Comparison of ENCODE assay signal across 19 cellular contexts in genomic region chrX:47178337-47178736, GRCh38. TPM values are rescaled to one million over a fixed set of nuclear protein-coding genes. Genes with fewer than 3 reads are reported as not detected.
DNase-seq lines count a peak whose midpoint lies in the region; ATAC-seq and FAIRE-seq lines count a peak whose summit lies in the region.
"Had no signal": no experiment of that assay in that cellular context is flagged by ENCODE, and none has a peak within 500 bp of the region (broad histone marks: within the 10 kb centered on the region; RNA-seq: fewer than 3 reads in every experiment).

No MANE protein-coding gene starts in this region.

- no peak for DNase-seq in stimulated activated naive CD8-positive, alpha-beta T cell treated with anti-CD3 and anti-CD28 coated beads, Interleukin-15, amount 100 ng/mL, for 72 hours
- DNase-seq in stimulated activated naive CD8-positive, alpha-beta T cell treated with anti-CD3 and anti-CD28 coated beads, Interleukin-15, Interleukin-2, amounts not matched to agents 100 U/mL and 50 U/mL, for 24 hours: no peak
- DNase-seq in effector memory CD8-positive, alpha-beta T cell: no peak
- DNase-seq in posterior vena cava (ENCODE audit: low spot score): peak; percentile 12
- DNase-seq in small intestine: no peak
- no peak for DNase-seq in NCI-H1105 (lab: John Stamatoyannopoulos, UW)
- DNase-seq: ACHN; CD4-positive, CD25-positive, alpha-beta regulatory T cell; DMS79 treated with DMSO at 0.1 percent for 48 hours; HCEC 1CT; NCI-H146; NCI-H2107; NCI-H226; NCI-H526 treated with DMSO at 0.1 percent for 48 hours; OCI-M1; RPMI8226 had no signal

- FAIRE-seq in small intestine (lab: Jason Lieb, UNC): no peak
- FAIRE-seq: G401.6, HTR-8/SVneo had no signal

- H3K4me1 ChIP-seq in small intestine (ENCODE audit: control insufficient read depth in 2 of 2, insufficient read depth in 1 of 2, low read depth in 1 of 2, low read length in 1 of 2): no peaks in the 10 kb centered on the region

- H3K4me1 Mint-ChIP-seq in stimulated activated naive CD8-positive, alpha-beta T cell treated with anti-CD3 and anti-CD28 coated beads, Interleukin-15, amount 100 ng/mL, for 72 hours: no peaks in the 10 kb centered on the region
- H3K4me1 Mint-ChIP-seq in effector memory CD8-positive, alpha-beta T cell (ENCODE audit: low read depth in 2 of 2): no peaks in the 10 kb centered on the region
- H3K4me1 Mint-ChIP-seq: CD4-positive, CD25-positive, alpha-beta regulatory T cell had no signal

- peaks cover 6 to 13% of the 10 kb centered on the region in 2 donors for H3K36me3 ChIP-seq in small intestine (ENCODE audit: control insufficient read depth in 2 of 2, insufficient read depth in 2 of 2, low read length in 2 of 2)

- no peaks in the 10 kb centered on the region for H3K27me3 Mint-ChIP-seq in stimulated activated naive CD8-positive, alpha-beta T cell treated with anti-CD3 and anti-CD28 coated beads, Interleukin-15, amount 100 ng/mL, for 72 hours
- no peaks in the 10 kb centered on the region for H3K27me3 Mint-ChIP-seq in effector memory CD8-positive, alpha-beta T cell
- H3K27me3 Mint-ChIP-seq: CD4-positive, CD25-positive, alpha-beta regulatory T cell had no signal

- peaks cover 55% of the 10 kb centered on the region for H3K36me3 Mint-ChIP-seq in effector memory CD8-positive, alpha-beta T cell (ENCODE audit: insufficient read depth)

- intact Hi-C loops in posterior vena cava (cut with DNase I): no loop called here

- no peaks in the 10 kb centered on the region for H3K9me3 ChIP-seq in small intestine (ENCODE audit: control insufficient read depth, low read depth)

- H3K27ac ChIP-seq in small intestine (ENCODE audit: low read depth in 1 of 2, low read length in 1 of 2): no peak overlapping the region

- no peaks in the 10 kb centered on the region for H3K27me3 ChIP-seq in small intestine (ENCODE audit: control insufficient read depth in 2 of 2, insufficient read depth in 2 of 2, low read length in 2 of 2)

- no peak for ATAC-seq in stimulated activated naive CD8-positive, alpha-beta T cell treated with anti-CD3 and anti-CD28 coated beads, Interleukin-15, amount 100 ng/mL, for 72 hours
- ATAC-seq in stimulated activated naive CD8-positive, alpha-beta T cell treated with anti-CD3 and anti-CD28 coated beads, Interleukin-15, Interleukin-2, amounts not matched to agents 100 U/mL and 50 U/mL, for 24 hours: no peak
- no peak for ATAC-seq in effector memory CD8-positive, alpha-beta T cell (replicated peaks)
- ATAC-seq in HG03139 (IDR thresholded peaks at IDR 0.05; ENCODE audit: unreplicated experiment): no peak

- H3K9me3 Mint-ChIP-seq in stimulated activated naive CD8-positive, alpha-beta T cell treated with anti-CD3 and anti-CD28 coated beads, Interleukin-15, amount 100 ng/mL, for 72 hours: no peaks in the 10 kb centered on the region
- H3K9me3 Mint-ChIP-seq in effector memory CD8-positive, alpha-beta T cell: no peaks in the 10 kb centered on the region

- peak overlapping the region; percentile 33 to 38 for H3K27ac Mint-ChIP-seq in stimulated activated naive CD8-positive, alpha-beta T cell treated with anti-CD3 and anti-CD28 coated beads, Interleukin-15, amount 100 ng/mL, for 72 hours
- peak overlapping the region; percentile 82 to 87 for H3K27ac Mint-ChIP-seq in effector memory CD8-positive, alpha-beta T cell

- H3K4me3 ChIP-seq in small intestine (ENCODE audit: low read depth in 1 of 2, low read length in 2 of 2): no peak overlapping the region

- 87 to 98% (median 91%) methylated on average over 5 of the region's 5 CpGs for WGBS in small intestine, 3 donors

- H3K4me3 Mint-ChIP-seq in stimulated activated naive CD8-positive, alpha-beta T cell treated with anti-CD3 and anti-CD28 coated beads, Interleukin-15, amount 100 ng/mL, for 72 hours: no peak overlapping the region
- H3K4me3 Mint-ChIP-seq in effector memory CD8-positive, alpha-beta T cell: no peak overlapping the region
- H3K4me3 Mint-ChIP-seq: CD4-positive, CD25-positive, alpha-beta regulatory T cell had no signal

RNA-seq across cellular contexts. Expression of gene UBA1, which starts 15.3 kb away (rescaled TPM):
- 100 to 1,000 TPM; 151 to 179 TPM for total RNA-seq in posterior vena cava
- polyA plus RNA-seq in small intestine: 100 to 1,000 TPM in 1 of 3 donors, 10 to 100 TPM in 2; 90.5 to 101 (median 95.9) TPM

RNA-seq across cellular contexts. Expression of gene RBM10, which starts 33.3 kb away (rescaled TPM):
- 10 to 100 TPM; 17.8 to 20.8 TPM for total RNA-seq in posterior vena cava
- polyA plus RNA-seq in small intestine: 10 to 100 TPM; 27.8 to 36.2 (median 35.1) TPM

RNA-seq across cellular contexts. Expression of gene NDUFB11, which starts 33.8 kb away (rescaled TPM):
- 10 to 100 TPM; 35.7 to 44.0 TPM for total RNA-seq in posterior vena cava
- polyA plus RNA-seq in small intestine: 100 to 1,000 TPM in 2 of 3 donors, 10 to 100 TPM in 1; 89.7 to 109 (median 108) TPM

RNA-seq across cellular contexts. Expression of gene CDK16, which starts 40.1 kb away (rescaled TPM):
- 10 to 100 TPM; 53.5 to 55.3 TPM for total RNA-seq in posterior vena cava
- polyA plus RNA-seq in small intestine: 10 to 100 TPM; 48.9 to 75.8 (median 53.9) TPM

RNA-seq across cellular contexts. Expression of gene USP11, which starts 54.5 kb away (rescaled TPM):
- total RNA-seq in posterior vena cava: 10 to 100 TPM; 50.2 to 61.6 TPM
- 10 to 100 TPM in 1 of 3 donors, 1 to 10 TPM in 2; 4.0 to 17.0 (median 6.8) TPM for polyA plus RNA-seq in small intestine
